Comparison of ENCODE assay signal across 15 cellular contexts in genomic region chrX:36849407-36849806, GRCh38.
DNase-seq lines count a peak whose midpoint lies in the region; ATAC-seq, FAIRE-seq and TF ChIP-seq lines count a peak whose summit lies in the region.
"Had no signal": no experiment of that assay in that cellular context is flagged by ENCODE, and none has a peak within 500 bp of the region (broad histone marks: within the 10 kb centered on the region; RNA-seq: fewer than 3 reads in every experiment).

No MANE protein-coding gene starts in this region.

- peaks cover 0 to 3% (median under 1%) of the 10 kb centered on the region in 6 donors for H3K9me3 Mint-ChIP-seq in immature natural killer cell

- no peak overlapping the region for H3K27ac Mint-ChIP-seq in immature natural killer cell
- H3K27ac Mint-ChIP-seq: B cell; CD4-positive, alpha-beta memory T cell had no signal

- H3K4me3 Mint-ChIP-seq in immature natural killer cell: no peak overlapping the region
- H3K4me3 Mint-ChIP-seq: B cell; CD4-positive, alpha-beta memory T cell had no signal

- CTCF ChIA-PET in A549 (lab: Yijun Ruan, JAX): no interaction called here

- no peaks in the 10 kb centered on the region for H3K9me3 ChIP-seq in A549
- H3K9me3 ChIP-seq in small intestine (ENCODE audit: control insufficient read depth, low read depth): no peaks in the 10 kb centered on the region

- no peaks in the 10 kb centered on the region for H3K4me1 Mint-ChIP-seq in immature natural killer cell
- H3K4me1 Mint-ChIP-seq: B cell; CD4-positive, alpha-beta memory T cell had no signal

- H3K4me3 ChIP-seq in A549: no peak overlapping the region
- no peak overlapping the region for H3K4me3 ChIP-seq in LNCaP clone FGC (ENCODE audit: low read depth, low read length)
- H3K4me3 ChIP-seq in small intestine (ENCODE audit: low read depth in 1 of 2, low read length in 2 of 2): no peak overlapping the region
- H3K4me3 ChIP-seq: GM23248, K562 had no signal

- FAIRE-seq in A549 (lab: Jason Lieb, UNC): peak; percentile 77
- FAIRE-seq in small intestine (lab: Jason Lieb, UNC): no peak
- FAIRE-seq: K562 had no signal

- 0% methylated on average over 2 of the region's 2 CpGs for WGBS in A549 (ENCODE audit: missing lambda C conversion rate)
- 15 to 45% (median 22%) methylated on average over 2 of the region's 2 CpGs for WGBS in small intestine, 3 donors

- H3K27me3 ChIP-seq in small intestine (ENCODE audit: control insufficient read depth in 2 of 2, insufficient read depth in 2 of 2, low read length in 2 of 2): no peaks in the 10 kb centered on the region

- TF ChIP-seq EP300 in A549 (IDR thresholded peaks at IDR 0.05): no peak

- H3K4me2 ChIP-seq in A549: no peak overlapping the region

- POLR2A ChIA-PET in A549 (lab: Yijun Ruan, JAX): no interaction called here

- TF ChIP-seq CTCF in A549 (IDR thresholded peaks at IDR 0.05) (no peak), LNCaP clone FGC (IDR thresholded peaks at IDR 0.05; ENCODE audit: control insufficient read depth, extremely low read depth, insufficient read depth) (no peak)

- TF ChIP-seq RAD21 in A549 (conservative IDR thresholded peaks at IDR 0.05 in 1 of 2, IDR thresholded peaks at IDR 0.05 in 1 of 2): no peak

- peaks cover 0 to 7% (median 0%) of the 10 kb centered on the region in 3 donors for H3K27me3 Mint-ChIP-seq in immature natural killer cell (ENCODE audit: low read depth in 3 of 3)
- H3K27me3 Mint-ChIP-seq: B cell; CD4-positive, alpha-beta memory T cell had no signal

- ATAC-seq in A549 (no peak), left colon (peak; percentile 96)
- ATAC-seq: K562 had no signal

- intact Hi-C loops in left colon (cut with DNase I, micrococcal nuclease): no loop called here

- H3K4me1 ChIP-seq in A549: no peaks in the 10 kb centered on the region
- H3K4me1 ChIP-seq in small intestine (ENCODE audit: control insufficient read depth in 2 of 2, insufficient read depth in 1 of 2, low read depth in 1 of 2, low read length in 1 of 2): no peaks in the 10 kb centered on the region

- H3K27ac ChIP-seq in A549 (no peak overlapping the region), small intestine (ENCODE audit: low read depth in 1 of 2, low read length in 1 of 2) (no peak overlapping the region)
- H3K27ac ChIP-seq: GM23248 had no signal

- H3K36me3 Mint-ChIP-seq in immature natural killer cell: no peaks in the 10 kb centered on the region
- H3K36me3 Mint-ChIP-seq: CD4-positive, alpha-beta memory T cell had no signal

- no peaks in the 10 kb centered on the region for H3K36me3 ChIP-seq in small intestine (ENCODE audit: control insufficient read depth in 2 of 2, insufficient read depth in 2 of 2, low read length in 2 of 2)

- TF ChIP-seq POLR2A in A549 (IDR thresholded peaks at IDR 0.05; ENCODE audit: low read length): no peak

- DNase-seq in A549 (ENCODE audit: low read depth in 1 of 2, low spot score in 1 of 2) (no peak), LNCaP clone FGC (ENCODE audit: low read depth) (peak; percentile 92), left colon (no peak), small intestine (peak; percentile 5), NCI-H748 (lab: John Stamatoyannopoulos, UW; ENCODE audit: unreplicated experiment) (no peak), cortex of kidney (lab: John Stamatoyannopoulos, UW) (no peak), immature natural killer cell (no peak)
- DNase-seq: C1 segment of cervical spinal cord; CD4-positive, alpha-beta memory T cell; DMS153; GF-D8; GM23248; H7 had no signal

TF ChIP-seq in A549, 52 proteins besides CTCF, POLR2A, EP300 and RAD21:
- TF ChIP-seq TFCP2L1 (CRISPR knock-in tag; IDR thresholded peaks at IDR 0.05) (no peak), BHLHE40 (IDR thresholded peaks at IDR 0.05; ENCODE audit: low read depth, low read length) (no peak), RNF2 (IDR thresholded peaks at IDR 0.05; ENCODE audit: borderline replicate concordance, low read depth) (no peak), JUNB (IDR thresholded peaks at IDR 0.05) (no peak), JUN (IDR thresholded peaks at IDR 0.05) (no peak), EHMT2 (IDR thresholded peaks at IDR 0.05; ENCODE audit: low read depth) (no peak), CEBPB (IDR thresholded peaks at IDR 0.05) (no peak), PHF8 (IDR thresholded peaks at IDR 0.05; ENCODE audit: borderline replicate concordance, low read depth) (no peak)

Comparison
In these comparisons a context has a peak if more than half of its experiments do, and no peak if none do; other contexts are left out.
1. DNase-seq: peak in LNCaP clone FGC (single experiment) and small intestine (single experiment); none in A549 (0 of 2), left colon (0 of 2), NCI-H748 (single experiment), cortex of kidney (single experiment) and immature natural killer cell (0 of 3).